10 cellular contexts compared by ENCODE assay signal in the genomic region with DNA sequence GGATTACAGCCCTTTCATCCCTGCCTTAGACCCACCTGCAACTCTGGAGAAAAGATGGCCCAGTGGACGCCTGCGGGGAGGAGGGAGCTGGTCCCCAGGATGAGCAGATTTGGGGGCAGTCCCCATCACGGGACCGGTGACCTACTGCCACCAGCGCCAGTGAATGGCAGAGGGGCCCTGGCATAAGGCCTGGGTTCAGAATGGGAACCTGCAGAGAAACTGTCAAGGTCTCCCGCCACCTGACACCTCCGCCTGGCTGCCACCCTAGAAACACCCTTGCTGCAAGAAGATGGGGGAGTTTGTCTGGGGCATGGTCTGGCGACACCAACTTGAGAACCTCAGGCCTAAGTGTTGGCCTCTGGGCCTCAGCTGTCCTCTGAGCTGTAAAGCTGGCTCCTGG.
DNase-seq lines count a peak whose midpoint lies in the region; ATAC-seq, FAIRE-seq and TF ChIP-seq lines count a peak whose summit lies in the region.
"Had no signal": no experiment of that assay in that cellular context is flagged by ENCODE, and none has a peak within 500 bp of the region (broad histone marks: within the 10 kb centered on the region; RNA-seq: fewer than 3 reads in every experiment).

No MANE protein-coding gene starts in this region.

- H3K36me3 ChIP-seq in OCI-LY7 (ENCODE audit: insufficient read depth, low read length) (peaks cover 79% of the 10 kb centered on the region), esophagus (ENCODE audit: control insufficient read depth in 2 of 2, insufficient read depth in 2 of 2, low read length in 1 of 2) (peaks cover 0 to 6% of the 10 kb centered on the region in 2 donors), neutrophil (peaks cover 8% of the 10 kb centered on the region)

- H3K27ac ChIP-seq in AG04450 (ENCODE audit: low read depth, low read length) = peak overlapping the region; percentile 81
- H3K27ac ChIP-seq in OCI-LY7 (ENCODE audit: low read depth, low read length, poor library complexity, severe bottlenecking) = peak overlapping the region; percentile 91
- peak overlapping the region; percentile 75 to 93 for H3K27ac ChIP-seq in esophagus (ENCODE audit: low read depth in 2 of 2, low read length in 1 of 2)
- H3K27ac ChIP-seq in neutrophil = peak overlapping the region; percentile 11

- H3K4me1 ChIP-seq in OCI-LY7 (ENCODE audit: insufficient read depth, low read length, poor library complexity, severe bottlenecking) (peaks cover 88% of the 10 kb centered on the region), esophagus (ENCODE audit: control insufficient read depth in 2 of 2, insufficient read depth in 2 of 2, low read length in 1 of 2) (peaks cover 40 to 54% of the 10 kb centered on the region in 2 donors), neutrophil (ENCODE audit: control insufficient read depth in 1 of 2, insufficient read depth in 1 of 2, low read depth in 1 of 2, low read length in 1 of 2) (peaks cover 45 to 49% of the 10 kb centered on the region in 2 experiments)

- H3K4me2 ChIP-seq in OCI-LY7 (ENCODE audit: low read length) = peak overlapping the region; percentile 82

- H3K27me3 ChIP-seq in AG04450 (ENCODE audit: control insufficient read depth, insufficient read depth, low read length) = no peaks in the 10 kb centered on the region
- H3K27me3 ChIP-seq in esophagus (ENCODE audit: control insufficient read depth in 1 of 2, insufficient read depth in 2 of 2, low read length in 2 of 2) = no peaks in the 10 kb centered on the region
- H3K27me3 ChIP-seq in neutrophil = no peaks in the 10 kb centered on the region

- BruUV-seq in OCI-LY7 (replicated peaks; lab: Mats Ljungman, UMichigan) = no TSS peak

- H3K4me3 ChIP-seq in AG04450 (ENCODE audit: low read depth, low read length) (no peak overlapping the region), OCI-LY7 (ENCODE audit: low read depth, low read length, poor library complexity, severe bottlenecking) (peak overlapping the region; percentile 13), esophagus (ENCODE audit: low read depth in 1 of 2, low read length in 2 of 2) (no peak overlapping the region), neutrophil (ENCODE audit: low read depth in 1 of 2, low read length in 1 of 2) (no peak overlapping the region)

- peaks cover 99% of the 10 kb centered on the region for H3K79me2 ChIP-seq in OCI-LY7 (ENCODE audit: insufficient read depth, low read depth, low read length)

- TF ChIP-seq CTCF in AG04450 (IDR thresholded peaks at IDR 0.05; ENCODE audit: low read depth, low read length) = no peak
- 0 out of 2 replicates have a peak, but pooled peaks have one; percentile 16 for TF ChIP-seq CTCF in OCI-LY7 (conservative IDR thresholded peaks at IDR 0.05; ENCODE audit: low read length)
- no peak for TF ChIP-seq CTCF in neutrophil (IDR thresholded peaks at IDR 0.05)

- H2AFZ ChIP-seq in OCI-LY7 (ENCODE audit: low read length) = no peak overlapping the region

- no peaks in the 10 kb centered on the region for H3K9me2 ChIP-seq in OCI-LY7 (ENCODE audit: insufficient read depth, low read length)

- POLR2A ChIA-PET in AG04450 (lab: Yijun Ruan, JAX) = no interaction called here
- POLR2A ChIA-PET in OCI-LY7 (lab: Charles Lee) = interaction anchor here (1.6 to 6.8 kb wide), 2 partner anchors 24 to 71 kb away, joined by 3 to 60 read pairs; no protein-coding TSS in a partner anchor

- intact Hi-C loops in OCI-LY7 (cut with micrococcal nuclease; ENCODE audit: unreplicated experiment) = loop anchor here (5.0 to 10.0 kb wide), 2 partner anchors 144 to 392 kb away; no protein-coding TSS in a partner anchor

- ATAC-seq in GM21390 (IDR thresholded peaks at IDR 0.05; ENCODE audit: unreplicated experiment) = no peak

- DNase-seq in AG04450 (ENCODE audit: low read depth, low spot score) = no peak
- no peak for DNase-seq in OCI-LY7 (ENCODE audit: low spot score)
- DNase-seq in HCEC 1CT = no peak
- no peak for DNase-seq in NOMO-1 treated with DMSO at 0.1 percent for 48 hours (lab: John Stamatoyannopoulos, UW; ENCODE audit: unreplicated experiment)
- no peak for DNase-seq in urothelium cell line (ENCODE audit: low spot score)
- DNase-seq: kidney, NCI-H1105 treated with DMSO at 0.1 percent for 48 hours had no signal

- WGBS in esophagus, 2 donors = 82 to 89% methylated on average over 8 of the region's 8 CpGs

- H3K9me3 ChIP-seq in AG04450 (ENCODE audit: control insufficient read depth, insufficient read depth, low read length) (no peaks in the 10 kb centered on the region; the same call in 1 of the 2 replicates), OCI-LY7 (ENCODE audit: low read length) (no peaks in the 10 kb centered on the region), esophagus (ENCODE audit: control insufficient read depth in 2 of 2, insufficient read depth in 1 of 2, low read depth in 1 of 2, low read length in 1 of 2) (no peaks in the 10 kb centered on the region), neutrophil (no peaks in the 10 kb centered on the region)

- no peaks in the 10 kb centered on the region for H4K20me1 ChIP-seq in OCI-LY7 (ENCODE audit: insufficient read depth, low read length)

- CTCF ChIA-PET in AG04450 (lab: Charles Lee) (interaction anchor here (2.4 kb wide), 1 partner anchor 46 kb away, joined by 11 read pairs; no protein-coding TSS in a partner anchor), OCI-LY7 (lab: Charles Lee; ENCODE audit: unreplicated experiment) (no interaction called here)

- no peak for FAIRE-seq in urothelium cell line (lab: Jason Lieb, UNC)
- FAIRE-seq: kidney had no signal

Comparison
In these comparisons a context has a peak if more than half of its experiments do, and no peak if none do; other contexts are left out.
1. H3K27ac ChIP-seq: peak in every context shown above with its lines; median percentile 91 in OCI-LY7; 84 in esophagus; 81 in AG04450; 11 in neutrophil.